Comparison of ENCODE assay signal across 10 cellular contexts in genomic region chr12:42180990-42181611, GRCh38. TPM values are rescaled to one million over a fixed set of nuclear protein-coding genes. Genes with fewer than 3 reads are reported as not detected.
DNase-seq lines count a peak whose midpoint lies in the region; ATAC-seq and TF ChIP-seq lines count a peak whose summit lies in the region.
"Had no signal": no experiment of that assay in that cellular context is flagged by ENCODE, and none has a peak within 500 bp of the region (broad histone marks: within the 10 kb centered on the region; RNA-seq: fewer than 3 reads in every experiment).

No MANE protein-coding gene starts in this region.

- H3K27ac ChIP-seq in left lung, result no peak overlapping the region

- intact Hi-C loops in left lung (cut with DNase I), result no loop called here

- H3K4me1 Mint-ChIP-seq in brain, result peaks cover 25% of the 10 kb centered on the region
- no peaks in the 10 kb centered on the region for H3K4me1 Mint-ChIP-seq in mesothelial cell of epicardium

- no peaks in the 10 kb centered on the region for H3K27me3 ChIP-seq in left lung

- TF ChIP-seq CTCF in brain (conservative IDR thresholded peaks at IDR 0.05) (no peak), left lung (IDR thresholded peaks at IDR 0.05) (no peak), mesothelial cell of epicardium (IDR thresholded peaks at IDR 0.05; ENCODE audit: unreplicated experiment) (no peak)

- H3K4me3 Mint-ChIP-seq in brain (peak overlapping the region in 2 of 5 experiments; percentile 2 to 60), mesothelial cell of epicardium (no peak overlapping the region)

- no peaks in the 10 kb centered on the region for H3K9me3 ChIP-seq in left lung

- no peaks in the 10 kb centered on the region for H3K27me3 Mint-ChIP-seq in brain
- no peaks in the 10 kb centered on the region for H3K27me3 Mint-ChIP-seq in mesothelial cell of epicardium (ENCODE audit: low read depth)

- H3K36me3 Mint-ChIP-seq in brain, result peaks cover 37% of the 10 kb centered on the region
- H3K36me3 Mint-ChIP-seq in mesothelial cell of epicardium, result peaks cover 28% of the 10 kb centered on the region

- H3K27ac Mint-ChIP-seq in brain (peak overlapping the region in 4 of 5 experiments; percentile 10 to 88 (median 73)), mesothelial cell of epicardium (no peak overlapping the region)

- ATAC-seq in left lung (peak; percentile 37), HG02642 (IDR thresholded peaks at IDR 0.05; ENCODE audit: poor library complexity, unreplicated experiment) (no peak), HG03457 (IDR thresholded peaks at IDR 0.05; ENCODE audit: unreplicated experiment) (no peak)
- ATAC-seq: SK-N-SH treated with all-trans-retinoic acid at 6 μM for 48 hours had no signal

- H3K4me3 ChIP-seq in left lung, result no peak overlapping the region

- H3K9me3 Mint-ChIP-seq in brain (peaks cover 9 to 14% (median 13%) of the 10 kb centered on the region in 5 experiments), mesothelial cell of epicardium (peaks cover 11% of the 10 kb centered on the region)

- no peaks in the 10 kb centered on the region for H3K4me1 ChIP-seq in left lung

- DNase-seq in Ammon's horn (ENCODE audit: low spot score) (peak; percentile 32), Kasumi-1 (lab: John Stamatoyannopoulos, UW) (peak; percentile 87), left lung (no peak), mucosa of gallbladder (ENCODE audit: low spot score) (no peak), mesothelial cell of epicardium (ENCODE audit: low spot score in 2 of 2, unreplicated experiment in 2 of 2) (no peak)
- DNase-seq: mesendoderm had no signal

- H3K36me3 ChIP-seq in left lung, result peaks cover 0 to 5% of the 10 kb centered on the region in 2 donors

RNA-seq across cellular contexts. Expression of gene GXYLT1, which starts 36.4 kb away (rescaled TPM):
- 0.83 TPM for polyA plus RNA-seq in brain (ENCODE audit: insufficient read depth, low read depth, low replicate concordance)
- total RNA-seq in left lung (10 to 100 TPM; 14.5 to 15.0 TPM), mucosa of gallbladder (9.6 TPM), mesothelial cell of epicardium (36.3 to 39.8 TPM (median 38.1 TPM) in 3 replicates)

RNA-seq across cellular contexts. Expression of gene YAF2, which starts 56.9 kb away (rescaled TPM):
- polyA plus RNA-seq in brain (ENCODE audit: insufficient read depth, low read depth, low replicate concordance), result 10.2 TPM
- total RNA-seq in left lung (10 to 100 TPM; 27.6 to 33.4 TPM), mucosa of gallbladder (23.8 TPM), mesothelial cell of epicardium (52.2 to 59.4 TPM (median 56.4 TPM) in 3 replicates)

Comparison
In these comparisons a context has a peak if more than half of its experiments do, and no peak if none do; other contexts are left out.
1. DNase-seq: peak in Ammon's horn (single experiment) and Kasumi-1 (2 of 2); none in left lung (0 of 2), mucosa of gallbladder (single experiment) and mesothelial cell of epicardium (0 of 2).